8 cellular contexts compared by ENCODE assay signal in genomic region chr13:95641961-95642621, GRCh38. TPM values are rescaled to one million over a fixed set of nuclear protein-coding genes. Genes with fewer than 3 reads are reported as not detected.
A peak's percentile ranks its signal among the peaks of the same experiment; 100 is the strongest.
DNase-seq lines count a peak whose midpoint lies in the region; ATAC-seq and TF ChIP-seq lines count a peak whose summit lies in the region.

No MANE protein-coding gene starts in this region.

- H3K4me2 ChIP-seq in neural cell (ENCODE audit: low read length) = peak overlapping the region; percentile 78

- H3K4me3 ChIP-seq in AG10803 (ENCODE audit: low read length) (peak overlapping the region; percentile 74), neural cell (ENCODE audit: low read length) (peak overlapping the region; percentile 90)

- no peak overlapping the region for H3K9ac ChIP-seq in neural cell (ENCODE audit: low read length)

- H2AFZ ChIP-seq in neural cell (ENCODE audit: low read depth, low read length) = no peak overlapping the region

- no peak for TF ChIP-seq EP300 in neural cell (conservative IDR thresholded peaks at IDR 0.05; ENCODE audit: poor library complexity, severe bottlenecking)

- TF ChIP-seq CTCF in AG10803 (conservative IDR thresholded peaks at IDR 0.05; ENCODE audit: low read length) = no peak
- TF ChIP-seq CTCF in neural cell (IDR thresholded peaks at IDR 0.05; ENCODE audit: poor library complexity, severe bottlenecking) = no peak

- H3K27ac ChIP-seq in neural cell (ENCODE audit: low read length) = no peak overlapping the region

- H3K27me3 ChIP-seq in neural cell (ENCODE audit: insufficient read depth, low read depth, low read length) = peaks cover 14% of the 10 kb centered on the region

- peaks cover 4% of the 10 kb centered on the region for H3K79me2 ChIP-seq in neural cell (replicated peaks; ENCODE audit: insufficient read depth, low read length)

- no peaks in the 10 kb centered on the region for H3K9me3 ChIP-seq in neural cell (ENCODE audit: low read length)

- no peak for TF ChIP-seq RAD21 in neural cell (conservative IDR thresholded peaks at IDR 0.05)

- H3K9me2 ChIP-seq in neural cell (ENCODE audit: insufficient read depth, low read length) = peaks cover 3% of the 10 kb centered on the region

- no peak for ATAC-seq in GM18520 (IDR thresholded peaks at IDR 0.05; ENCODE audit: unreplicated experiment)

- H3K36me3 ChIP-seq in neural cell (ENCODE audit: insufficient read depth, low read length) = peaks cover 5% of the 10 kb centered on the region

- H4K20me1 ChIP-seq in neural cell (ENCODE audit: insufficient read depth) = no peaks in the 10 kb centered on the region

- H3F3A ChIP-seq in neural cell (ENCODE audit: insufficient read depth, low read length, poor library complexity, severe bottlenecking) = no peaks in the 10 kb centered on the region

- DNase-seq in AG10803 (ENCODE audit: low read depth) (peak; percentile 60), NCI-H510A treated with DMSO at 0.1 percent for 48 hours (lab: John Stamatoyannopoulos, UW) (peak; percentile 54), fibroblast of gingiva (ENCODE audit: low read depth) (peak; percentile 47), T1000 (lab: John Stamatoyannopoulos, UW) (no peak), NCI-H1048 (lab: John Stamatoyannopoulos, UW) (no peak)
- no peak for DNase-seq in stimulated activated naive CD4-positive, alpha-beta T cell treated with Interleukin-2 at 50 U/mL for 16 hours (lab: John Stamatoyannopoulos, UW)

TF ChIP-seq in neural cell, 6 proteins besides CTCF, POLR2A, EP300 and RAD21:
- TF ChIP-seq POLR2AphosphoS5 (IDR thresholded peaks at IDR 0.05) (no peak), EZH2 (IDR thresholded peaks at IDR 0.05; ENCODE audit: borderline replicate concordance, insufficient read depth, low read length, poor library complexity, severe bottlenecking) (no peak), TAF1 (IDR thresholded peaks at IDR 0.05; ENCODE audit: low read depth) (no peak), MXI1 (conservative IDR thresholded peaks at IDR 0.05; ENCODE audit: poor library complexity, severe bottlenecking) (no peak), SMC3 (conservative IDR thresholded peaks at IDR 0.05; ENCODE audit: poor library complexity) (no peak)
- TF ChIP-seq, protein P1, sequence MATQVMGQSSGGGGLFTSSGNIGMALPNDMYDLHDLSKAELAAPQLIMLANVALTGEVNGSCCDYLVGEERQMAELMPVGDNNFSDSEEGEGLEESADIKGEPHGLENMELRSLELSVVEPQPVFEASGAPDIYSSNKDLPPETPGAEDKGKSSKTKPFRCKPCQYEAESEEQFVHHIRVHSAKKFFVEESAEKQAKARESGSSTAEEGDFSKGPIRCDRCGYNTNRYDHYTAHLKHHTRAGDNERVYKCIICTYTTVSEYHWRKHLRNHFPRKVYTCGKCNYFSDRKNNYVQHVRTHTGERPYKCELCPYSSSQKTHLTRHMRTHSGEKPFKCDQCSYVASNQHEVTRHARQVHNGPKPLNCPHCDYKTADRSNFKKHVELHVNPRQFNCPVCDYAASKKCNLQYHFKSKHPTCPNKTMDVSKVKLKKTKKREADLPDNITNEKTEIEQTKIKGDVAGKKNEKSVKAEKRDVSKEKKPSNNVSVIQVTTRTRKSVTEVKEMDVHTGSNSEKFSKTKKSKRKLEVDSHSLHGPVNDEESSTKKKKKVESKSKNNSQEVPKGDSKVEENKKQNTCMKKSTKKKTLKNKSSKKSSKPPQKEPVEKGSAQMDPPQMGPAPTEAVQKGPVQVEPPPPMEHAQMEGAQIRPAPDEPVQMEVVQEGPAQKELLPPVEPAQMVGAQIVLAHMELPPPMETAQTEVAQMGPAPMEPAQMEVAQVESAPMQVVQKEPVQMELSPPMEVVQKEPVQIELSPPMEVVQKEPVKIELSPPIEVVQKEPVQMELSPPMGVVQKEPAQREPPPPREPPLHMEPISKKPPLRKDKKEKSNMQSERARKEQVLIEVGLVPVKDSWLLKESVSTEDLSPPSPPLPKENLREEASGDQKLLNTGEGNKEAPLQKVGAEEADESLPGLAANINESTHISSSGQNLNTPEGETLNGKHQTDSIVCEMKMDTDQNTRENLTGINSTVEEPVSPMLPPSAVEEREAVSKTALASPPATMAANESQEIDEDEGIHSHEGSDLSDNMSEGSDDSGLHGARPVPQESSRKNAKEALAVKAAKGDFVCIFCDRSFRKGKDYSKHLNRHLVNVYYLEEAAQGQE (IDR thresholded peaks at IDR 0.05; ENCODE audit: borderline replicate concordance) = no peak

RNA-seq across cellular contexts. Expression of gene DZIP1, which starts 2.4 kb away (rescaled TPM):
- polyA plus RNA-seq in neural cell = 32.1 and 35.3 TPM in 2 replicates
- 43.8 and 46.5 TPM in 2 replicates for polyA minus RNA-seq in neural cell

RNA-seq across cellular contexts. Expression of gene DNAJC3, which starts 34.8 kb away (rescaled TPM):
- 8.2 and 9.0 TPM in 2 replicates for polyA plus RNA-seq in neural cell
- 21.2 and 21.3 TPM in 2 replicates for polyA minus RNA-seq in neural cell

Comparison
In these comparisons a context has a peak if more than half of its experiments do, and no peak if none do; other contexts are left out.
1. DNase-seq: peak in AG10803 (single experiment), NCI-H510A treated with DMSO at 0.1 percent for 48 hours (single experiment) and fibroblast of gingiva (single experiment); none in stimulated activated naive CD4-positive, alpha-beta T cell treated with Interleukin-2 at 50 U/mL for 16 hours (single experiment), T1000 (single experiment) and NCI-H1048 (single experiment).